ENCODE assay signal across 37 cellular contexts in the genomic region with DNA sequence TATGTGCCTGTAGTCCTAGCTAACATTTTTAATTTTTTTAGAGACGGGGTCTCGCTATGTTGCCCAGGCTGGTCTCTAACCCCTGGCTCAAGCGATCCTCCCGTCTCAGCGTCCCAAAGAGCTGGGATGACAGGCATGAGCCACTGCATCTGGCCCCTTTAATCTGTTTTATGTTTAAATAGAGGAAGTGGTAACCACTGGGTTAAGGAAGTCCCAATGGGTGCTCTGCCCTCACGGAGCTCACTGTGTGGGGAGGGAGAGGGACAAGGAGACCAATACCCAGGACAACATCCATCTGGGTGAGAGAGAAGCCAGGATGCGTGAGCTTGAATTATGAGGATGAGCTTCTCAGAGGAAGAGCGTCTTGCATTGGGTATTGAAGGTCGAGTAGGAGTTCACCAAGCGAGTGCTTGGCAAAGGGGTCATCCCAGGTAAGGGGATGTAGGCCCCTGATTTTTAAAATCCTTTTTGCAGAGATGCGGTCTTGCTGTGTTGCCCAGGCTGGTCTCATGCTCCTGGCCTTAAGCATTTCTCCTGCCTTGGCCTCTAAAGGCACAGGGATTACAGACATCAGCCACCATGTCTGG. TPM values are rescaled to one million over a fixed set of nuclear protein-coding genes. Genes with fewer than 3 reads are reported as not detected.
DNase-seq lines count a peak whose midpoint lies in the region; ATAC-seq, FAIRE-seq and TF ChIP-seq lines count a peak whose summit lies in the region.
"Had no signal": no experiment of that assay in that cellular context is flagged by ENCODE, and none has a peak within 500 bp of the region (broad histone marks: within the 10 kb centered on the region; RNA-seq: fewer than 3 reads in every experiment).

No MANE protein-coding gene starts in this region.

- H3K4me3 ChIP-seq in HEK293 (ENCODE audit: low read depth, low read length): no peak overlapping the region
- no peak overlapping the region for H3K4me3 ChIP-seq in brain microvascular endothelial cell (ENCODE audit: low read depth, low read length)
- H3K4me3 ChIP-seq in breast epithelium: no peak overlapping the region
- H3K4me3 ChIP-seq: gastroesophageal sphincter, GM23338, Peyer's patch, SK-N-MC, spleen, uterus had no signal

- CTCF ChIA-PET in activated CD8-positive, alpha-beta memory T cell treated with anti-CD3 and anti-CD28 coated beads, Interleukin-2, amount 10 ng/mL, durations not matched to agents 7 days and 5 days (lab: Charles Lee): interaction anchor here (2.2 kb wide), 1 partner anchor 92 kb away, joined by 6 read pairs; no protein-coding TSS in a partner anchor
- CTCF ChIA-PET in HEK293 (lab: Yijun Ruan, JAX): interaction anchor here (0.6 to 1.0 kb wide), 3 partner anchors 27 to 265 kb away, joined by 3 to 6 read pairs (median 3); no protein-coding TSS in a partner anchor

- H3K4me1 Mint-ChIP-seq in activated CD8-positive, alpha-beta memory T cell treated with anti-CD3 and anti-CD28 coated beads, Interleukin-2, amount 10 ng/mL, durations not matched to agents 7 days and 5 days: peaks cover 23% of the 10 kb centered on the region
- H3K4me1 Mint-ChIP-seq in activated T-helper 17 cell treated with anti-CD3 and anti-CD28 coated beads, Interleukin-2, amount 50 U/mL, for 72 hours: no peaks in the 10 kb centered on the region
- no peaks in the 10 kb centered on the region for H3K4me1 Mint-ChIP-seq in type B pancreatic cell (ENCODE audit: unreplicated experiment)
- H3K4me1 Mint-ChIP-seq: GM23338 had no signal

- H3K4me3 Mint-ChIP-seq in activated CD8-positive, alpha-beta memory T cell treated with anti-CD3 and anti-CD28 coated beads, Interleukin-2, amount 10 ng/mL, durations not matched to agents 7 days and 5 days: no peak overlapping the region
- no peak overlapping the region for H3K4me3 Mint-ChIP-seq in activated T-helper 17 cell treated with anti-CD3 and anti-CD28 coated beads, Interleukin-2, amount 50 U/mL, for 72 hours
- H3K4me3 Mint-ChIP-seq in type B pancreatic cell: no peak overlapping the region
- H3K4me3 Mint-ChIP-seq: activated naive CD4-positive, alpha-beta T cell treated with anti-CD3 and anti-CD28 coated beads for 36 hours; CD14-positive monocyte; GM23338; natural killer cell treated with Interleukin-12 subunit alpha and Interleukin-12 subunit beta and Interleukin-15 and Interleukin-18, amount 100 ng/mL, for 72 hours had no signal

- no peak for DNase-seq in activated CD8-positive, alpha-beta memory T cell treated with anti-CD3 and anti-CD28 coated beads, Interleukin-2, amount 10 ng/mL, durations not matched to agents 7 days and 5 days
- no peak for DNase-seq in activated CD8-positive, alpha-beta memory T cell treated with anti-CD3 and anti-CD28 coated beads, Interleukin-2, amount 50 U/mL, for 48 hours
- DNase-seq in type B pancreatic cell (ENCODE audit: extremely low spot score, unreplicated experiment) (no peak), D721Med (ENCODE audit: insufficient read length, low spot score) (no peak), brain microvascular endothelial cell (no peak), breast epithelium (ENCODE audit: low spot score in 2 of 2) (no peak)
- DNase-seq: activated CD4-positive, CD25-positive, alpha-beta regulatory T cell treated with anti-CD3 and anti-CD28 coated beads, Interleukin-2, amount 50 U/mL, for 72 hours; activated CD8-positive, alpha-beta memory T cell treated with anti-CD3 and anti-CD28 coated beads for 24 hours; activated naive CD4-positive, alpha-beta T cell treated with anti-CD3 and anti-CD28 coated beads for 36 hours; activated T-cell treated with anti-CD3 and anti-CD28 coated beads, Interleukin-2, amount 50 U/mL, for 48 hours; anterior cingulate cortex; caudate nucleus; dermis blood vessel endothelial cell; hippocampal formation; IMR-90; left ventricle myocardium superior; midbrain; NCI-H1436 treated with DMSO at 0.1 percent for 48 hours; Peyer's patch; right cardiac atrium; spleen; stimulated activated CD4-positive, alpha-beta T cell treated with anti-CD3 and anti-CD28 coated beads, Interleukin-4, amount 100 ng/mL, for 1 hour; stimulated activated naive CD4-positive, alpha-beta T cell; T1000; uterus had no signal

- H3K36me3 Mint-ChIP-seq in activated CD8-positive, alpha-beta memory T cell treated with anti-CD3 and anti-CD28 coated beads, Interleukin-2, amount 10 ng/mL, durations not matched to agents 7 days and 5 days: peaks cover 34% of the 10 kb centered on the region
- H3K36me3 Mint-ChIP-seq in activated T-helper 17 cell treated with anti-CD3 and anti-CD28 coated beads, Interleukin-2, amount 50 U/mL, for 72 hours (ENCODE audit: low read depth): peaks cover 94% of the 10 kb centered on the region
- peaks cover 11% of the 10 kb centered on the region for H3K36me3 Mint-ChIP-seq in type B pancreatic cell
- H3K36me3 Mint-ChIP-seq: natural killer cell treated with Interleukin-12 subunit alpha and Interleukin-12 subunit beta and Interleukin-15 and Interleukin-18, amount 100 ng/mL, for 72 hours had no signal

- in situ Hi-C loops in brain microvascular endothelial cell (cut with HindIII; ENCODE audit: low pct_ligation_motif_present, low sequenced_read_pairs): no loop called here

- H3K27ac ChIP-seq in HEK293 (ENCODE audit: extremely low read depth, low read depth, low read length): no peak overlapping the region
- H3K27ac ChIP-seq in brain microvascular endothelial cell: no peak overlapping the region
- no peak overlapping the region for H3K27ac ChIP-seq in breast epithelium
- H3K27ac ChIP-seq: gastroesophageal sphincter, parathyroid adenoma, Peyer's patch, SK-N-MC, spleen, uterus had no signal

- no peak for FAIRE-seq in D721Med (lab: Jason Lieb, UNC)
- FAIRE-seq: islet of Langerhans had no signal

- H3K36me3 ChIP-seq in HEK293 (ENCODE audit: control insufficient read depth in 2 of 2, insufficient read depth in 1 of 2, low read length in 2 of 2): peaks cover 14 to 52% of the 10 kb centered on the region in 2 experiments; a peak in 2 of 3 replicates
- peaks cover 20% of the 10 kb centered on the region for H3K36me3 ChIP-seq in brain microvascular endothelial cell (replicated peaks)
- H3K36me3 ChIP-seq in breast epithelium: peaks cover 15% of the 10 kb centered on the region
- H3K36me3 ChIP-seq: uterus had no signal

- no peaks in the 10 kb centered on the region for H3K27me3 ChIP-seq in brain microvascular endothelial cell (replicated peaks)
- no peaks in the 10 kb centered on the region for H3K27me3 ChIP-seq in breast epithelium
- H3K27me3 ChIP-seq: gastroesophageal sphincter, Peyer's patch, spleen, uterus had no signal

- H3K27me3 Mint-ChIP-seq in activated CD8-positive, alpha-beta memory T cell treated with anti-CD3 and anti-CD28 coated beads, Interleukin-2, amount 10 ng/mL, durations not matched to agents 7 days and 5 days: no peaks in the 10 kb centered on the region
- H3K27me3 Mint-ChIP-seq in activated T-helper 17 cell treated with anti-CD3 and anti-CD28 coated beads, Interleukin-2, amount 50 U/mL, for 72 hours: no peaks in the 10 kb centered on the region
- H3K27me3 Mint-ChIP-seq in type B pancreatic cell: no peaks in the 10 kb centered on the region
- H3K27me3 Mint-ChIP-seq: natural killer cell treated with Interleukin-12 subunit alpha and Interleukin-12 subunit beta and Interleukin-15 and Interleukin-18, amount 100 ng/mL, for 72 hours had no signal

- H3K27ac Mint-ChIP-seq in activated CD8-positive, alpha-beta memory T cell treated with anti-CD3 and anti-CD28 coated beads, Interleukin-2, amount 10 ng/mL, durations not matched to agents 7 days and 5 days: peak overlapping the region; percentile 48
- peak overlapping the region; percentile 75 for H3K27ac Mint-ChIP-seq in activated T-helper 17 cell treated with anti-CD3 and anti-CD28 coated beads, Interleukin-2, amount 50 U/mL, for 72 hours
- H3K27ac Mint-ChIP-seq in type B pancreatic cell: peak overlapping the region; percentile 73
- H3K27ac Mint-ChIP-seq: activated naive CD4-positive, alpha-beta T cell treated with anti-CD3 and anti-CD28 coated beads for 36 hours; GM23338 had no signal

- intact Hi-C loops in breast epithelium (cut with DNase I; ENCODE audit: low total_unique reads): loop anchor here (10.0 kb wide), 1 partner anchor 104 kb away; no protein-coding TSS in a partner anchor

- H3K4me1 ChIP-seq in HEK293 (ENCODE audit: control insufficient read depth, insufficient read depth, low read length): no peaks in the 10 kb centered on the region
- H3K4me1 ChIP-seq in breast epithelium: no peaks in the 10 kb centered on the region
- H3K4me1 ChIP-seq: gastroesophageal sphincter, parathyroid adenoma, Peyer's patch, uterus had no signal

- ATAC-seq in activated CD8-positive, alpha-beta memory T cell treated with anti-CD3 and anti-CD28 coated beads, Interleukin-2, amount 10 ng/mL, durations not matched to agents 7 days and 5 days: no peak
- no peak for ATAC-seq in activated T-helper 17 cell treated with anti-CD3 and anti-CD28 coated beads, Interleukin-2, amount 50 U/mL, for 72 hours (replicated peaks)
- ATAC-seq: gastroesophageal sphincter; GM23338; left ventricle myocardium superior; natural killer cell treated with Interleukin-12 subunit alpha and Interleukin-12 subunit beta and Interleukin-15 and Interleukin-18, amount 100 ng/mL, for 72 hours had no signal

- no peak for TF ChIP-seq POLR2A in breast epithelium (IDR thresholded peaks at IDR 0.05)

- H3K9me3 Mint-ChIP-seq in activated CD8-positive, alpha-beta memory T cell treated with anti-CD3 and anti-CD28 coated beads, Interleukin-2, amount 10 ng/mL, durations not matched to agents 7 days and 5 days (ENCODE audit: low read depth): no peaks in the 10 kb centered on the region
- H3K9me3 Mint-ChIP-seq in activated T-helper 17 cell treated with anti-CD3 and anti-CD28 coated beads, Interleukin-2, amount 50 U/mL, for 72 hours: no peaks in the 10 kb centered on the region
- no peaks in the 10 kb centered on the region for H3K9me3 Mint-ChIP-seq in type B pancreatic cell
- H3K9me3 Mint-ChIP-seq: natural killer cell treated with Interleukin-12 subunit alpha and Interleukin-12 subunit beta and Interleukin-15 and Interleukin-18, amount 100 ng/mL, for 72 hours had no signal

- H3K9me3 ChIP-seq in HEK293 (ENCODE audit: control insufficient read depth, insufficient read depth, low read depth, low read length) (no peaks in the 10 kb centered on the region), breast epithelium (peaks cover 0 to 5% of the 10 kb centered on the region in 2 donors)
- H3K9me3 ChIP-seq: Peyer's patch, uterus had no signal

- TF ChIP-seq CTCF in HEK293 (tag by site-specific recombination; IDR thresholded peaks at IDR 0.05) (no peak), type B pancreatic cell (conservative IDR thresholded peaks at IDR 0.05) (no peak), D721Med (IDR thresholded peaks at IDR 0.05; ENCODE audit: insufficient read depth, missing control alignments) (no peak), brain microvascular endothelial cell (IDR thresholded peaks at IDR 0.05; ENCODE audit: low read depth, low read length, missing control alignments) (no peak), breast epithelium (IDR thresholded peaks at IDR 0.05) (no peak)

- POLR2A ChIA-PET in HEK293 (lab: Yijun Ruan, JAX): interaction anchor here (1.3 kb wide), 1 partner anchor 83 kb away, joined by 4 read pairs; a partner anchor contains a TSS

RNA-seq across cellular contexts. Expression of a gene that starts 13.8 kb away (rescaled TPM):
- total RNA-seq in activated CD8-positive, alpha-beta memory T cell treated with anti-CD3 and anti-CD28 coated beads, Interleukin-2, amount 10 ng/mL, durations not matched to agents 7 days and 5 days: 10 to 100 TPM; 26.8 to 32.1 TPM
- total RNA-seq in activated T-helper 17 cell treated with anti-CD3 and anti-CD28 coated beads, Interleukin-2, amount 50 U/mL, for 72 hours: 10 to 100 TPM; 22.5 to 22.6 TPM
- total RNA-seq in type B pancreatic cell (ENCODE audit: low replicate concordance) (14.3 and 18.5 TPM in 2 replicates), breast epithelium (10 to 100 TPM; 18.9 to 24.6 (median 24.4) TPM)

RNA-seq across cellular contexts. Expression of a gene that starts 18.4 kb away (rescaled TPM):
- not detected for total RNA-seq in activated CD8-positive, alpha-beta memory T cell treated with anti-CD3 and anti-CD28 coated beads, Interleukin-2, amount 10 ng/mL, durations not matched to agents 7 days and 5 days
- total RNA-seq in activated T-helper 17 cell treated with anti-CD3 and anti-CD28 coated beads, Interleukin-2, amount 50 U/mL, for 72 hours: not detected
- 4.9 and 6.1 TPM in 2 replicates for total RNA-seq in type B pancreatic cell (ENCODE audit: low replicate concordance)
- total RNA-seq in breast epithelium: not detected
- total RNA-seq: activated naive CD4-positive, alpha-beta T cell treated with anti-CD3 and anti-CD28 coated beads for 36 hours; dermis blood vessel endothelial cell; gastroesophageal sphincter; IMR-90; left ventricle myocardium superior; MCF 10A; natural killer cell treated with Interleukin-12 subunit alpha and Interleukin-12 subunit beta and Interleukin-15 and Interleukin-18, amount 100 ng/mL, for 72 hours; NCI-H460 had no signal

RNA-seq across cellular contexts. Expression of a gene that starts 31.4 kb away (rescaled TPM):
- total RNA-seq in activated CD8-positive, alpha-beta memory T cell treated with anti-CD3 and anti-CD28 coated beads, Interleukin-2, amount 10 ng/mL, durations not matched to agents 7 days and 5 days: 10 to 100 TPM in 1 of 2 experiments, 1 to 10 TPM in 1; 2.6 to 14.7 TPM
- 10 to 100 TPM; 18.3 to 23.6 TPM for total RNA-seq in activated T-helper 17 cell treated with anti-CD3 and anti-CD28 coated beads, Interleukin-2, amount 50 U/mL, for 72 hours
- total RNA-seq in type B pancreatic cell (ENCODE audit: low replicate concordance) (0.31 and 0.43 TPM in 2 replicates), breast epithelium (10 to 100 TPM in 1 of 3 donors, 1 to 10 TPM in 1, under 1 TPM in 1; 0.66 to 12.6 (median 8.2) TPM)

RNA-seq across cellular contexts. Expression of a gene that starts 41.5 kb away (rescaled TPM):
- total RNA-seq in activated CD8-positive, alpha-beta memory T cell treated with anti-CD3 and anti-CD28 coated beads, Interleukin-2, amount 10 ng/mL, durations not matched to agents 7 days and 5 days: 10 to 100 TPM; 29.8 to 40.7 TPM
- total RNA-seq in activated T-helper 17 cell treated with anti-CD3 and anti-CD28 coated beads, Interleukin-2, amount 50 U/mL, for 72 hours: 1 to 10 TPM; 2.5 to 4.1 TPM
- total RNA-seq in type B pancreatic cell (ENCODE audit: low replicate concordance): not detected in 2 replicates
- not detected for total RNA-seq in breast epithelium
- total RNA-seq: dermis blood vessel endothelial cell, IMR-90, left ventricle myocardium superior, MCF 10A, NCI-H460, right cardiac atrium, temporal lobe had no signal

RNA-seq across cellular contexts. Expression of a gene that starts 43.7 kb away (rescaled TPM):
- total RNA-seq in activated CD8-positive, alpha-beta memory T cell treated with anti-CD3 and anti-CD28 coated beads, Interleukin-2, amount 10 ng/mL, durations not matched to agents 7 days and 5 days: 10 to 100 TPM; 24.7 to 30.6 TPM
- 10 to 100 TPM in 1 of 2 donors, 1 to 10 TPM in 1; 8.3 to 13.1 TPM for total RNA-seq in activated T-helper 17 cell treated with anti-CD3 and anti-CD28 coated beads, Interleukin-2, amount 50 U/mL, for 72 hours
- total RNA-seq in type B pancreatic cell (ENCODE audit: low replicate concordance) (4.8 and 26.3 TPM in 2 replicates), breast epithelium (under 1 TPM in 1 of 3 donors, not detected in 2; 0.88 TPM)
- total RNA-seq: left ventricle myocardium superior, MCF 10A, NCI-H460, right cardiac atrium had no signal
